In the genomic region with DNA sequence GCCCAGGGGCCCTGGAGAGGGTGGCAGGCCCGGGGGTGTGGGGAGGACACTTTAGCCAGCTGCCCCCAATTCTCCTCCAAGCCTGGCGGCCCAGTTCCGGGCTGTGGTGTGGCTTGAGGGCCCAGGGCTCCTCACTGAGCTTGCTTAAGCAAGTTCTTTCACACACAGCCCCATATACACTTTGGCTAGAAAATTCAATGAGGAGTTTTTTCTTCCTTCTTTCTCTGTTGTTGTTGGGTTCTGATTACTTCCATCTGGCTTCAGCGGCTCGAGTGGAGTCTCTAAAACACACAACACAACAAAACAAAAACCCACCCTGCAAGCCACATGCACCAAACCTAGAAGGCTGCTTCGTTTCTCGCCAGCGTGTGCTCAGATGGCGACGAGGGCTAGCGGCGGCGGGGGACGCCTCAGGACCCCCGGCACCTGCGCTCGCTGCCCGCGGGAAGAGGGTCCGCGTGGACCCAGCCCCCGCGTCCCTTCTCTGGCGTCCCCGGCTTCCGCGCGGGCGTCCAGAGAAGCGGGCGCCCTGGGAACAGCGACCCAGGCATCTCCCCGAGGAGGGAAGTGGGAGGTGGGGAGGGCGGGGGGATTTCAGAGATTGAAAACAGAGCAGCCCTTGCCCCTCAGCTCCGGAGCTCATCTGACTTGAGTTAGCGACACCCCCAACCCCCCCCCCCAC, we compare ENCODE assay signal across 1 cellular context.
TF ChIP-seq lines count a peak whose summit lies in the region.

No MANE protein-coding gene starts in this region.

TF ChIP-seq in HEK293, 187 proteins besides CTCF, POLR2A, EP300 and RAD21 (continued from another document):
- TF ChIP-seq, protein P1, sequence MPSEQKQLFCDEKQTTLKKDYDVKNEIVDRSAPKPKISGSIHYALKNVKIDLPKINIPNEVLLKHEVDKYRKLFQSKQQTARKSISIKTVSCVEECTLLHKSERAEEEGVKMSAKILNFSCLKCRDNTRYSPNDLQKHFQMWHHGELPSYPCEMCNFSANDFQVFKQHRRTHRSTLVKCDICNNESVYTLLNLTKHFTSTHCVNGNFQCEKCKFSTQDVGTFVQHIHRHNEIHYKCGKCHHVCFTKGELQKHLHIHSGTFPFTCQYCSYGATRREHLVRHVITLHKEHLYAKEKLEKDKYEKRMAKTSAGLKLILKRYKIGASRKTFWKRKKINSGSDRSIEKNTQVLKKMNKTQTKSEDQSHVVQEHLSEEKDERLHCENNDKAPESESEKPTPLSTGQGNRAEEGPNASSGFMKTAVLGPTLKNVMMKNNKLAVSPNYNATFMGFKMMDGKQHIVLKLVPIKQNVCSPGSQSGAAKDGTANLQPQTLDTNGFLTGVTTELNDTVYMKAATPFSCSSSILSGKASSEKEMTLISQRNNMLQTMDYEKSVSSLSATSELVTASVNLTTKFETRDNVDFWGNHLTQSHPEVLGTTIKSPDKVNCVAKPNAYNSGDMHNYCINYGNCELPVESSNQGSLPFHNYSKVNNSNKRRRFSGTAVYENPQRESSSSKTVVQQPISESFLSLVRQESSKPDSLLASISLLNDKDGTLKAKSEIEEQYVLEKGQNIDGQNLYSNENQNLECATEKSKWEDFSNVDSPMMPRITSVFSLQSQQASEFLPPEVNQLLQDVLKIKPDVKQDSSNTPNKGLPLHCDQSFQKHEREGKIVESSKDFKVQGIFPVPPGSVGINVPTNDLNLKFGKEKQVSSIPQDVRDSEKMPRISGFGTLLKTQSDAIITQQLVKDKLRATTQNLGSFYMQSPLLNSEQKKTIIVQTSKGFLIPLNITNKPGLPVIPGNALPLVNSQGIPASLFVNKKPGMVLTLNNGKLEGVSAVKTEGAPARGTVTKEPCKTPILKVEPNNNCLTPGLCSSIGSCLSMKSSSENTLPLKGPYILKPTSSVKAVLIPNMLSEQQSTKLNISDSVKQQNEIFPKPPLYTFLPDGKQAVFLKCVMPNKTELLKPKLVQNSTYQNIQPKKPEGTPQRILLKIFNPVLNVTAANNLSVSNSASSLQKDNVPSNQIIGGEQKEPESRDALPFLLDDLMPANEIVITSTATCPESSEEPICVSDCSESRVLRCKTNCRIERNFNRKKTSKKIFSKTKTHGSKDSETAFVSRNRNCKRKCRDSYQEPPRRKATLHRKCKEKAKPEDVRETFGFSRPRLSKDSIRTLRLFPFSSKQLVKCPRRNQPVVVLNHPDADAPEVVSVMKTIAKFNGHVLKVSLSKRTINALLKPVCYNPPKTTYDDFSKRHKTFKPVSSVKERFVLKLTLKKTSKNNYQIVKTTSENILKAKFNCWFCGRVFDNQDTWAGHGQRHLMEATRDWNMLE (tag by site-specific recombination; conservative IDR thresholded peaks at IDR 0.05; ENCODE audit: low read depth), result no peak
- TF ChIP-seq, protein P2, sequence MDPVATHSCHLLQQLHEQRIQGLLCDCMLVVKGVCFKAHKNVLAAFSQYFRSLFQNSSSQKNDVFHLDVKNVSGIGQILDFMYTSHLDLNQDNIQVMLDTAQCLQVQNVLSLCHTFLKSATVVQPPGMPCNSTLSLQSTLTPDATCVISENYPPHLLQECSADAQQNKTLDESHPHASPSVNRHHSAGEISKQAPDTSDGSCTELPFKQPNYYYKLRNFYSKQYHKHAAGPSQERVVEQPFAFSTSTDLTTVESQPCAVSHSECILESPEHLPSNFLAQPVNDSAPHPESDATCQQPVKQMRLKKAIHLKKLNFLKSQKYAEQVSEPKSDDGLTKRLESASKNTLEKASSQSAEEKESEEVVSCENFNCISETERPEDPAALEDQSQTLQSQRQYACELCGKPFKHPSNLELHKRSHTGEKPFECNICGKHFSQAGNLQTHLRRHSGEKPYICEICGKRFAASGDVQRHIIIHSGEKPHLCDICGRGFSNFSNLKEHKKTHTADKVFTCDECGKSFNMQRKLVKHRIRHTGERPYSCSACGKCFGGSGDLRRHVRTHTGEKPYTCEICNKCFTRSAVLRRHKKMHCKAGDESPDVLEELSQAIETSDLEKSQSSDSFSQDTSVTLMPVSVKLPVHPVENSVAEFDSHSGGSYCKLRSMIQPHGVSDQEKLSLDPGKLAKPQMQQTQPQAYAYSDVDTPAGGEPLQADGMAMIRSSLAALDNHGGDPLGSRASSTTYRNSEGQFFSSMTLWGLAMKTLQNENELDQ (tag by site-specific recombination; IDR thresholded peaks at IDR 0.05; ENCODE audit: low read depth), result no peak
- no peak for TF ChIP-seq RBAK (tag by site-specific recombination; IDR thresholded peaks at IDR 0.05)
- TF ChIP-seq ZNF311 (tag by site-specific recombination; IDR thresholded peaks at IDR 0.05; ENCODE audit: borderline replicate concordance), result no peak
- no peak for TF ChIP-seq ZIC2 (tag by site-specific recombination; IDR thresholded peaks at IDR 0.05)
